Comparison of ENCODE assay signal across 1 cellular context in the genomic region with DNA sequence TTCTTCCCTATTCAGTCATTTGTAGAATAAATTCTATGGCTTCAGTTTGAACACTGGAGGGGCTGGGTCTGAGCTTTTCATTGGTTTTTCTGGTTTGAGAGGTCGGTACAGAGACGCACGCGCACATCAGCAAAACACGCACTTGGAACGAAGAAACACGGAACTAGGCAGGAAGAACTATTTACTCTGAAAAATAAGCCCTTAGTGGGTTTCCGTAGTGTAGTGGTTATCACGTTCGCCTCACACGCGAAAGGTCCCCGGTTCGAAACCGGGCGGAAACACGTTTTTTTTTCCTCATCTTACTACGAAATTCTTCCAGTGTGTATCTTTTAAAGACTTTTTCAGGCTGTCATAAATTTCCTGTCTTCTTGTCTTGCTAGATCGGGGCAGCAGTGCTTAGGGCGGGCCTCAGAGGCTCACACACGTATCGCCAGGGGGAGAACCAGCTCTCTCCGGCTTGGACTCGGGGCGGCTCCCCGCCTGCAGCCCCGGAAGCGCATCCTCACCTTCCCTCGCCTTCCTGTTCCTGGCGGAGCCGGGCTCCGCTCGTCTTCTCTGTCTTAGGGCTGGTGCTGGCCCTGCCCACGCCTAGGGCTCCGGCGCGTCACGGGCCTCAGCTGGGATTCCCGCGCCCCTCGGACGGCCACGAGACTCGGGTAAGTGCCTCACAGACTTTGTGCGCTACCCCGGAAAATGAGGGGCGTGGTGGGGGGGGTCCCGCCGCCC.
A peak's percentile ranks its signal among the peaks of the same experiment; 100 is the strongest.
TF ChIP-seq lines count a peak whose summit lies in the region.

A gene (plus strand): TSS at position 521 of the 726 bp plus-strand sequence. CDS start 6,841 bp downstream, outside the sequence.

TF ChIP-seq in K562, 482 proteins besides CTCF, POLR2A, EP300 and RAD21 (continued from another document and continues in another):
- TF ChIP-seq TBL1XR1 (IDR thresholded peaks at IDR 0.05; ENCODE audit: low read length in 2 of 2) (peak in 1 of 2 experiments; percentile 78; a peak in 2 of 4 replicates), MBD2 (IDR thresholded peaks at IDR 0.05; ENCODE audit: borderline replicate concordance, low read depth) (peak; percentile 27; the same call in 1 of the 2 replicates), ETV6 (IDR thresholded peaks at IDR 0.05; ENCODE audit: borderline replicate concordance in 1 of 2, low read depth in 2 of 2, low read length in 1 of 2) (peak in 1 of 2 experiments; percentile 32; a peak in 1 of 4 replicates), ETV6 (CRISPR knock-in tag; IDR thresholded peaks at IDR 0.05; ENCODE audit: borderline replicate concordance) (no peak), ZNF668 (CRISPR knock-in tag; IDR thresholded peaks at IDR 0.05) (no peak), HMG20B (CRISPR knock-in tag; IDR thresholded peaks at IDR 0.05) (no peak), PPARD (CRISPR knock-in tag; IDR thresholded peaks at IDR 0.05) (no peak), SMARCA5 (IDR thresholded peaks at IDR 0.05) (peak; percentile 72; the same call in 1 of the 2 replicates), MYNN (IDR thresholded peaks at IDR 0.05) (no peak; the same call in 1 of the 2 replicates), MYNN (CRISPR knock-in tag; IDR thresholded peaks at IDR 0.05) (no peak), BHLHE40 (IDR thresholded peaks at IDR 0.05; ENCODE audit: low read length) (peak; percentile 40), HDAC3 (IDR thresholded peaks at IDR 0.05; ENCODE audit: borderline replicate concordance, partially characterized antibody) (no peak), SNRNP70 (optimal IDR thresholded peaks at IDR 0.05; ENCODE audit: low read depth, low read length) (no peak), ZNF551 (CRISPR knock-in tag; IDR thresholded peaks at IDR 0.05) (no peak), TCF7 (IDR thresholded peaks at IDR 0.05; ENCODE audit: borderline replicate concordance) (no peak), DMBX1 (CRISPR knock-in tag; IDR thresholded peaks at IDR 0.05; ENCODE audit: borderline replicate concordance) (no peak), ZNF75A (CRISPR knock-in tag; IDR thresholded peaks at IDR 0.05) (no peak), STAG1 (CRISPR knock-in tag; IDR thresholded peaks at IDR 0.05; ENCODE audit: borderline replicate concordance) (no peak), SREBF2 (CRISPR knock-in tag; IDR thresholded peaks at IDR 0.05) (no peak), YBX1 (IDR thresholded peaks at IDR 0.05) (no peak), FOXA3 (CRISPR knock-in tag; conservative IDR thresholded peaks at IDR 0.05 in 1 of 2, IDR thresholded peaks at IDR 0.05 in 1 of 2) (no peak), SP2 (IDR thresholded peaks at IDR 0.05; ENCODE audit: extremely low read depth, low read depth, low read length, poor library complexity, severe bottlenecking) (no peak), CEBPG (CRISPR knock-in tag; IDR thresholded peaks at IDR 0.05) (no peak), CEBPG (tag; conservative IDR thresholded peaks at IDR 0.05 in 1 of 2, IDR thresholded peaks at IDR 0.05 in 1 of 2) (no peak), NCOA1 (IDR thresholded peaks at IDR 0.05; ENCODE audit: low read depth) (peak; percentile 69), ZBTB8A (IDR thresholded peaks at IDR 0.05; ENCODE audit: partially characterized antibody) (peak; percentile 67), HMG20A (CRISPR knock-in tag; conservative IDR thresholded peaks at IDR 0.05) (no peak; the same call in 1 of the 2 replicates), NR3C1 (CRISPR knock-in tag; IDR thresholded peaks at IDR 0.05) (no peak), FOXK2 (conservative IDR thresholded peaks at IDR 0.05 in 1 of 2, IDR thresholded peaks at IDR 0.05 in 1 of 2; ENCODE audit: low read depth in 2 of 2) (peak; percentile 71; a peak in 3 of 4 replicates), NCOA4 (IDR thresholded peaks at IDR 0.05; ENCODE audit: partially characterized antibody) (no peak), ZNF707 (CRISPR knock-in tag; conservative IDR thresholded peaks at IDR 0.05) (no peak)
- TF ChIP-seq, protein P1, sequence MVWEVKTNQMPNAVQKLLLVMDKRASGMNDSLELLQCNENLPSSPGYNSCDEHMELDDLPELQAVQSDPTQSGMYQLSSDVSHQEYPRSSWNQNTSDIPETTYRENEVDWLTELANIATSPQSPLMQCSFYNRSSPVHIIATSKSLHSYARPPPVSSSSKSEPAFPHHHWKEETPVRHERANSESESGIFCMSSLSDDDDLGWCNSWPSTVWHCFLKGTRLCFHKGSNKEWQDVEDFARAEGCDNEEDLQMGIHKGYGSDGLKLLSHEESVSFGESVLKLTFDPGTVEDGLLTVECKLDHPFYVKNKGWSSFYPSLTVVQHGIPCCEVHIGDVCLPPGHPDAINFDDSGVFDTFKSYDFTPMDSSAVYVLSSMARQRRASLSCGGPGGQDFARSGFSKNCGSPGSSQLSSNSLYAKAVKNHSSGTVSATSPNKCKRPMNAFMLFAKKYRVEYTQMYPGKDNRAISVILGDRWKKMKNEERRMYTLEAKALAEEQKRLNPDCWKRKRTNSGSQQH (CRISPR knock-in tag; IDR thresholded peaks at IDR 0.05), result no peak
- TF ChIP-seq, protein P2, sequence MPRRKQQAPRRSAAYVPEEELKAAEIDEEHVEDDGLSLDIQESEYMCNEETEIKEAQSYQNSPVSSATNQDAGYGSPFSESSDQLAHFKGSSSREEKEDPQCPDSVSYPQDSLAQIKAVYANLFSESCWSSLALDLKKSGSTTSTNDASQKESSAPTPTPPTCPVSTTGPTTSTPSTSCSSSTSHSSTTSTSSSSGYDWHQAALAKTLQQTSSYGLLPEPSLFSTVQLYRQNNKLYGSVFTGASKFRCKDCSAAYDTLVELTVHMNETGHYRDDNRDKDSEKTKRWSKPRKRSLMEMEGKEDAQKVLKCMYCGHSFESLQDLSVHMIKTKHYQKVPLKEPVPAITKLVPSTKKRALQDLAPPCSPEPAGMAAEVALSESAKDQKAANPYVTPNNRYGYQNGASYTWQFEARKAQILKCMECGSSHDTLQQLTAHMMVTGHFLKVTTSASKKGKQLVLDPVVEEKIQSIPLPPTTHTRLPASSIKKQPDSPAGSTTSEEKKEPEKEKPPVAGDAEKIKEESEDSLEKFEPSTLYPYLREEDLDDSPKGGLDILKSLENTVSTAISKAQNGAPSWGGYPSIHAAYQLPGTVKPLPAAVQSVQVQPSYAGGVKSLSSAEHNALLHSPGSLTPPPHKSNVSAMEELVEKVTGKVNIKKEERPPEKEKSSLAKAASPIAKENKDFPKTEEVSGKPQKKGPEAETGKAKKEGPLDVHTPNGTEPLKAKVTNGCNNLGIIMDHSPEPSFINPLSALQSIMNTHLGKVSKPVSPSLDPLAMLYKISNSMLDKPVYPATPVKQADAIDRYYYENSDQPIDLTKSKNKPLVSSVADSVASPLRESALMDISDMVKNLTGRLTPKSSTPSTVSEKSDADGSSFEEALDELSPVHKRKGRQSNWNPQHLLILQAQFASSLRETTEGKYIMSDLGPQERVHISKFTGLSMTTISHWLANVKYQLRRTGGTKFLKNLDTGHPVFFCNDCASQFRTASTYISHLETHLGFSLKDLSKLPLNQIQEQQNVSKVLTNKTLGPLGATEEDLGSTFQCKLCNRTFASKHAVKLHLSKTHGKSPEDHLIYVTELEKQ (CRISPR knock-in tag; IDR thresholded peaks at IDR 0.05), result no peak
- TF ChIP-seq, protein P3, sequence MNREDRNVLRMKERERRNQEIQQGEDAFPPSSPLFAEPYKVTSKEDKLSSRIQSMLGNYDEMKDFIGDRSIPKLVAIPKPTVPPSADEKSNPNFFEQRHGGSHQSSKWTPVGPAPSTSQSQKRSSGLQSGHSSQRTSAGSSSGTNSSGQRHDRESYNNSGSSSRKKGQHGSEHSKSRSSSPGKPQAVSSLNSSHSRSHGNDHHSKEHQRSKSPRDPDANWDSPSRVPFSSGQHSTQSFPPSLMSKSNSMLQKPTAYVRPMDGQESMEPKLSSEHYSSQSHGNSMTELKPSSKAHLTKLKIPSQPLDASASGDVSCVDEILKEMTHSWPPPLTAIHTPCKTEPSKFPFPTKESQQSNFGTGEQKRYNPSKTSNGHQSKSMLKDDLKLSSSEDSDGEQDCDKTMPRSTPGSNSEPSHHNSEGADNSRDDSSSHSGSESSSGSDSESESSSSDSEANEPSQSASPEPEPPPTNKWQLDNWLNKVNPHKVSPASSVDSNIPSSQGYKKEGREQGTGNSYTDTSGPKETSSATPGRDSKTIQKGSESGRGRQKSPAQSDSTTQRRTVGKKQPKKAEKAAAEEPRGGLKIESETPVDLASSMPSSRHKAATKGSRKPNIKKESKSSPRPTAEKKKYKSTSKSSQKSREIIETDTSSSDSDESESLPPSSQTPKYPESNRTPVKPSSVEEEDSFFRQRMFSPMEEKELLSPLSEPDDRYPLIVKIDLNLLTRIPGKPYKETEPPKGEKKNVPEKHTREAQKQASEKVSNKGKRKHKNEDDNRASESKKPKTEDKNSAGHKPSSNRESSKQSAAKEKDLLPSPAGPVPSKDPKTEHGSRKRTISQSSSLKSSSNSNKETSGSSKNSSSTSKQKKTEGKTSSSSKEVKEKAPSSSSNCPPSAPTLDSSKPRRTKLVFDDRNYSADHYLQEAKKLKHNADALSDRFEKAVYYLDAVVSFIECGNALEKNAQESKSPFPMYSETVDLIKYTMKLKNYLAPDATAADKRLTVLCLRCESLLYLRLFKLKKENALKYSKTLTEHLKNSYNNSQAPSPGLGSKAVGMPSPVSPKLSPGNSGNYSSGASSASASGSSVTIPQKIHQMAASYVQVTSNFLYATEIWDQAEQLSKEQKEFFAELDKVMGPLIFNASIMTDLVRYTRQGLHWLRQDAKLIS (CRISPR knock-in tag; IDR thresholded peaks at IDR 0.05), result no peak
- TF ChIP-seq, protein P4, sequence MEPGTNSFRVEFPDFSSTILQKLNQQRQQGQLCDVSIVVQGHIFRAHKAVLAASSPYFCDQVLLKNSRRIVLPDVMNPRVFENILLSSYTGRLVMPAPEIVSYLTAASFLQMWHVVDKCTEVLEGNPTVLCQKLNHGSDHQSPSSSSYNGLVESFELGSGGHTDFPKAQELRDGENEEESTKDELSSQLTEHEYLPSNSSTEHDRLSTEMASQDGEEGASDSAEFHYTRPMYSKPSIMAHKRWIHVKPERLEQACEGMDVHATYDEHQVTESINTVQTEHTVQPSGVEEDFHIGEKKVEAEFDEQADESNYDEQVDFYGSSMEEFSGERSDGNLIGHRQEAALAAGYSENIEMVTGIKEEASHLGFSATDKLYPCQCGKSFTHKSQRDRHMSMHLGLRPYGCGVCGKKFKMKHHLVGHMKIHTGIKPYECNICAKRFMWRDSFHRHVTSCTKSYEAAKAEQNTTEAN (CRISPR knock-in tag; IDR thresholded peaks at IDR 0.05), result no peak
- TF ChIP-seq, protein P5, sequence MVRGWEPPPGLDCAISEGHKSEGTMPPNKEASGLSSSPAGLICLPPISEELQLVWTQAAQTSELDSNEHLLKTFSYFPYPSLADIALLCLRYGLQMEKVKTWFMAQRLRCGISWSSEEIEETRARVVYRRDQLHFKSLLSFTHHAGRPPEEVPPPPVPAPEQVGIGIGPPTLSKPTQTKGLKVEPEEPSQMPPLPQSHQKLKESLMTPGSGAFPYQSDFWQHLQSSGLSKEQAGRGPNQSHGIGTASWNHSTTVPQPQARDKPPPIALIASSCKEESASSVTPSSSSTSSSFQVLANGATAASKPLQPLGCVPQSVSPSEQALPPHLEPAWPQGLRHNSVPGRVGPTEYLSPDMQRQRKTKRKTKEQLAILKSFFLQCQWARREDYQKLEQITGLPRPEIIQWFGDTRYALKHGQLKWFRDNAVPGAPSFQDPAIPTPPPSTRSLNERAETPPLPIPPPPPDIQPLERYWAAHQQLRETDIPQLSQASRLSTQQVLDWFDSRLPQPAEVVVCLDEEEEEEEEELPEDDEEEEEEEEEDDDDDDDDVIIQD (CRISPR knock-in tag; IDR thresholded peaks at IDR 0.05), result no peak
- TF ChIP-seq, protein P6, sequence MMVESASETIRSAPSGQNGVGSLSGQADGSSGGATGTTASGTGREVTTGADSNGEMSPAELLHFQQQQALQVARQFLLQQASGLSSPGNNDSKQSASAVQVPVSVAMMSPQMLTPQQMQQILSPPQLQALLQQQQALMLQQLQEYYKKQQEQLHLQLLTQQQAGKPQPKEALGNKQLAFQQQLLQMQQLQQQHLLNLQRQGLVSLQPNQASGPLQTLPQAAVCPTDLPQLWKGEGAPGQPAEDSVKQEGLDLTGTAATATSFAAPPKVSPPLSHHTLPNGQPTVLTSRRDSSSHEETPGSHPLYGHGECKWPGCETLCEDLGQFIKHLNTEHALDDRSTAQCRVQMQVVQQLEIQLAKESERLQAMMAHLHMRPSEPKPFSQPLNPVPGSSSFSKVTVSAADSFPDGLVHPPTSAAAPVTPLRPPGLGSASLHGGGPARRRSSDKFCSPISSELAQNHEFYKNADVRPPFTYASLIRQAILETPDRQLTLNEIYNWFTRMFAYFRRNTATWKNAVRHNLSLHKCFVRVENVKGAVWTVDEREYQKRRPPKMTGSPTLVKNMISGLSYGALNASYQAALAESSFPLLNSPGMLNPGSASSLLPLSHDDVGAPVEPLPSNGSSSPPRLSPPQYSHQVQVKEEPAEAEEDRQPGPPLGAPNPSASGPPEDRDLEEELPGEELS (CRISPR knock-in tag; IDR thresholded peaks at IDR 0.05; ENCODE audit: borderline replicate concordance), result no peak
- TF ChIP-seq, protein P7, sequence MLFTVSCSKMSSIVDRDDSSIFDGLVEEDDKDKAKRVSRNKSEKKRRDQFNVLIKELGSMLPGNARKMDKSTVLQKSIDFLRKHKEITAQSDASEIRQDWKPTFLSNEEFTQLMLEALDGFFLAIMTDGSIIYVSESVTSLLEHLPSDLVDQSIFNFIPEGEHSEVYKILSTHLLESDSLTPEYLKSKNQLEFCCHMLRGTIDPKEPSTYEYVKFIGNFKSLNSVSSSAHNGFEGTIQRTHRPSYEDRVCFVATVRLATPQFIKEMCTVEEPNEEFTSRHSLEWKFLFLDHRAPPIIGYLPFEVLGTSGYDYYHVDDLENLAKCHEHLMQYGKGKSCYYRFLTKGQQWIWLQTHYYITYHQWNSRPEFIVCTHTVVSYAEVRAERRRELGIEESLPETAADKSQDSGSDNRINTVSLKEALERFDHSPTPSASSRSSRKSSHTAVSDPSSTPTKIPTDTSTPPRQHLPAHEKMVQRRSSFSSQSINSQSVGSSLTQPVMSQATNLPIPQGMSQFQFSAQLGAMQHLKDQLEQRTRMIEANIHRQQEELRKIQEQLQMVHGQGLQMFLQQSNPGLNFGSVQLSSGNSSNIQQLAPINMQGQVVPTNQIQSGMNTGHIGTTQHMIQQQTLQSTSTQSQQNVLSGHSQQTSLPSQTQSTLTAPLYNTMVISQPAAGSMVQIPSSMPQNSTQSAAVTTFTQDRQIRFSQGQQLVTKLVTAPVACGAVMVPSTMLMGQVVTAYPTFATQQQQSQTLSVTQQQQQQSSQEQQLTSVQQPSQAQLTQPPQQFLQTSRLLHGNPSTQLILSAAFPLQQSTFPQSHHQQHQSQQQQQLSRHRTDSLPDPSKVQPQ (CRISPR knock-in tag; IDR thresholded peaks at IDR 0.05; ENCODE audit: borderline replicate concordance), result no peak
- TF ChIP-seq, protein P8, sequence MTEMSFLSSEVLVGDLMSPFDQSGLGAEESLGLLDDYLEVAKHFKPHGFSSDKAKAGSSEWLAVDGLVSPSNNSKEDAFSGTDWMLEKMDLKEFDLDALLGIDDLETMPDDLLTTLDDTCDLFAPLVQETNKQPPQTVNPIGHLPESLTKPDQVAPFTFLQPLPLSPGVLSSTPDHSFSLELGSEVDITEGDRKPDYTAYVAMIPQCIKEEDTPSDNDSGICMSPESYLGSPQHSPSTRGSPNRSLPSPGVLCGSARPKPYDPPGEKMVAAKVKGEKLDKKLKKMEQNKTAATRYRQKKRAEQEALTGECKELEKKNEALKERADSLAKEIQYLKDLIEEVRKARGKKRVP (CRISPR knock-in tag; IDR thresholded peaks at IDR 0.05), result no peak; the same call in 1 of the 2 replicates
- TF ChIP-seq, protein P9, sequence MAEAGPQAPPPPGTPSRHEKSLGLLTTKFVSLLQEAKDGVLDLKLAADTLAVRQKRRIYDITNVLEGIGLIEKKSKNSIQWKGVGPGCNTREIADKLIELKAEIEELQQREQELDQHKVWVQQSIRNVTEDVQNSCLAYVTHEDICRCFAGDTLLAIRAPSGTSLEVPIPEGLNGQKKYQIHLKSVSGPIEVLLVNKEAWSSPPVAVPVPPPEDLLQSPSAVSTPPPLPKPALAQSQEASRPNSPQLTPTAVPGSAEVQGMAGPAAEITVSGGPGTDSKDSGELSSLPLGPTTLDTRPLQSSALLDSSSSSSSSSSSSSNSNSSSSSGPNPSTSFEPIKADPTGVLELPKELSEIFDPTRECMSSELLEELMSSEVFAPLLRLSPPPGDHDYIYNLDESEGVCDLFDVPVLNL (CRISPR knock-in tag; IDR thresholded peaks at IDR 0.05; ENCODE audit: low read depth), result no peak
